In genomic region chr2:61906187-61906470, GRCh38 we compare ENCODE assay signal across 8 cellular contexts. TPM values are rescaled to one million over a fixed set of nuclear protein-coding genes. Genes with fewer than 3 reads are reported as not detected.
A peak's percentile ranks its signal among the peaks of the same experiment; 100 is the strongest.
DNase-seq lines count a peak whose midpoint lies in the region; ATAC-seq and TF ChIP-seq lines count a peak whose summit lies in the region.

No MANE protein-coding gene starts in this region.

- intact Hi-C loops in dorsolateral prefrontal cortex (cut with DNase I) = loop anchor here in 1 of 2 donors (10.0 kb wide), 1 partner anchor 371 kb away; the partner anchor contains the start of gene XPO1

- no peaks in the 10 kb centered on the region for H3K27me3 ChIP-seq in dorsolateral prefrontal cortex

- H3K27ac ChIP-seq in dorsolateral prefrontal cortex = peak overlapping the region in 33 of 59 donors; percentile 15 to 91 (median 79)

- no peak for TF ChIP-seq CTCF in dorsolateral prefrontal cortex (IDR thresholded peaks at IDR 0.05 in 54 of 56, conservative IDR thresholded peaks at IDR 0.05 in 2 of 56; ENCODE audit: low read depth in 1 of 56, partially characterized antibody in 56 of 56)
- no peak for TF ChIP-seq CTCF in nephron (IDR thresholded peaks at IDR 0.05; ENCODE audit: unreplicated experiment in 3 of 3)

- no peaks in the 10 kb centered on the region for H3K36me3 Mint-ChIP-seq in nephron (ENCODE audit: low read depth)

- H3K4me1 Mint-ChIP-seq in nephron = peaks cover 4% of the 10 kb centered on the region

- ATAC-seq in GM18517 (IDR thresholded peaks at IDR 0.05; ENCODE audit: unreplicated experiment) = peak; percentile 16

- no peaks in the 10 kb centered on the region for H3K9me3 Mint-ChIP-seq in nephron

- DNase-seq in Jurkat, Clone E6-1 (ENCODE audit: low read depth, low spot score) = no peak
- DNase-seq in dorsolateral prefrontal cortex (no peak), NAMALWA (ENCODE audit: low spot score) (no peak), HT-29 (ENCODE audit: low spot score) (no peak), NCI-H1092 (lab: John Stamatoyannopoulos, UW) (no peak), midbrain (lab: John Stamatoyannopoulos, UW) (no peak)

- H3K4me3 Mint-ChIP-seq in nephron = peak overlapping the region; percentile 98 to 100 (median 99)

- peak overlapping the region; percentile 75 to 87 (median 86) for H3K27ac Mint-ChIP-seq in nephron

- no peaks in the 10 kb centered on the region for H3K27me3 Mint-ChIP-seq in nephron (ENCODE audit: low read depth)

- H3K4me3 ChIP-seq in Jurkat, Clone E6-1 (ENCODE audit: low read length) = peak overlapping the region; percentile 95
- peak overlapping the region; percentile 38 to 98 (median 85) for H3K4me3 ChIP-seq in dorsolateral prefrontal cortex

RNA-seq across cellular contexts. Expression of gene COMMD1, which starts 0.7 kb away (rescaled TPM):
- polyA plus RNA-seq in Jurkat, Clone E6-1 (2012; ENCODE audit: insufficient read depth, insufficient read length) = 148 TPM
- total RNA-seq in dorsolateral prefrontal cortex = 10 to 100 TPM; 29.8 to 52.8 (median 41.1) TPM
- 6.4 and 8.6 TPM in 2 replicates for total RNA-seq in HT-29 (2014; rRNA removed; shearing (Covaris generic))

RNA-seq across cellular contexts. Expression of gene CCT4, which starts 17.7 kb away (rescaled TPM):
- 289 TPM for polyA plus RNA-seq in Jurkat, Clone E6-1 (2012; ENCODE audit: insufficient read depth, insufficient read length)
- total RNA-seq in dorsolateral prefrontal cortex = 100 to 1,000 TPM in 72 of 120 experiments, 10 to 100 TPM in 48; 56.8 to 160 (median 105) TPM
- total RNA-seq in HT-29 (2014; rRNA removed; shearing (Covaris generic)) = 145 and 155 TPM in 2 replicates

RNA-seq across cellular contexts. Expression of gene FAM161A, which starts 52.3 kb away (rescaled TPM):
- polyA plus RNA-seq in Jurkat, Clone E6-1 (2012; ENCODE audit: insufficient read depth, insufficient read length) = 8.4 TPM
- 10 to 100 TPM in 110 of 120 experiments, 1 to 10 TPM in 10; 7.6 to 19.3 (median 13.3) TPM for total RNA-seq in dorsolateral prefrontal cortex
- 0.18 and 2.9 TPM in 2 replicates for total RNA-seq in HT-29 (2014; rRNA removed; shearing (Covaris generic))
